ENCODE assay signal across 10 cellular contexts in the genomic region with DNA sequence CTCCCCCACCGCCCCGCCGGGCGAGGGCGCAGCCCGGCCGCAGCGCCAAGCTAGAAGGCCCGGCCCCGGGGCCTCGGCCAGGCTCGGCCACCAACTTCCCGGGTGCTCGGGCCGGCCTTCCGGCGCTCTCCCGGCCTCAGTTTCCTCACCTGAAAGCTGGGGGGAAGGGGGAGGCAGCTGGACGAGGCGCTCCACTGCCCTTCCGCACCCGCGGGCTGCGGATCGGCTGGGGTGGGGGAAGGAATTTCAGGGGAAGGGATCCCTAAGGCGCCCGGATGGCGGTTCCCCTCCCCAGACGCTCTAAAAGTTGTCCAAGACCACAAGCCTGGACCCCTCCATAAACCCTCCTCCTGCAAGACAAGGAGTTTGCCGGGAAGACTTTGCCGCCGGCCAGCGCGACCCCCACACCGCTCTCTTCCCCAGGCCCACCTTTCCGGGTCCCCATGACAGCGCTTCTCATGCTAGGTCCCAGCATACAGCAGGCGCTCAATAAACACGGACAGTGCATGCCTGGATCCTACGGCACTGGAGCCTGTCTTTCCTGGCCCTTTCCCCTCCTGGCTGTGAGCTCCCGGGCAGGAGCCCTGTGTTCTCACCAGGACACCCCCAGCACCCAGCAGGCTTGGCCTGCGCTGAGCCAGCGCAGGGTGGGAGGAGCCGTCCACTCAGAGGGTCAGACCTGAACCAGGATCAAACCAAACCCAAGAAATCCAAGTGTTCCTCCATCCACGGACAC. TPM values are rescaled to one million over a fixed set of nuclear protein-coding genes. Genes with fewer than 3 reads are reported as not detected.
DNase-seq lines count a peak whose midpoint lies in the region; ATAC-seq and TF ChIP-seq lines count a peak whose summit lies in the region.
"Had no signal": no experiment of that assay in that cellular context is flagged by ENCODE, and none has a peak within 500 bp of the region (broad histone marks: within the 10 kb centered on the region; RNA-seq: fewer than 3 reads in every experiment).

No MANE protein-coding gene starts in this region.

- H3K4me3 ChIP-seq in GM23248, result peak overlapping the region; percentile 56; the same call in 1 of the 2 replicates
- H3K4me3 ChIP-seq in hepatocyte, result no peak overlapping the region
- H3K4me3 ChIP-seq in sigmoid colon, result peak overlapping the region in 3 of 4 donors; percentile 35 to 52 (median 47)
- H3K4me3 ChIP-seq in Caco-2 (ENCODE audit: low read depth, low read length), result no peak overlapping the region
- no peak overlapping the region for H3K4me3 ChIP-seq in PC-3 (ENCODE audit: low read length)

- H3K9me3 Mint-ChIP-seq in activated naive CD8-positive, alpha-beta T cell (ENCODE audit: low read depth), result no peaks in the 10 kb centered on the region
- no peaks in the 10 kb centered on the region for H3K9me3 Mint-ChIP-seq in Caco-2 (ENCODE audit: unreplicated experiment)

- intact Hi-C loops in sigmoid colon (cut with DNase I), result no loop called here
- intact Hi-C loops in head of caudate nucleus (cut with DNase I), result no loop called here
- intact Hi-C loops in Caco-2 (cut with micrococcal nuclease; ENCODE audit: unreplicated experiment), result no loop called here
- intact Hi-C loops in PC-3 (cut with micrococcal nuclease), result no loop called here

- WGBS in GM23248 (ENCODE audit: low coverage in 1 of 2, low lambda C conversion rate in 2 of 2, missing lambda C conversion rate in 2 of 2), 2 experiments, result 5 to 7% methylated on average over 34 to 44 of the region's 45 CpGs
- WGBS in hepatocyte (ENCODE audit: low lambda C conversion rate, missing lambda C conversion rate), result 8% methylated on average over 32 of the region's 45 CpGs
- 9 to 10% methylated on average over 45 of the region's 45 CpGs for WGBS in sigmoid colon, 2 donors

- H3K4me1 ChIP-seq in GM23248 (ENCODE audit: insufficient read depth) (no peaks in the 10 kb centered on the region), hepatocyte (ENCODE audit: insufficient read depth) (peaks cover 11% of the 10 kb centered on the region), sigmoid colon (peaks cover 0 to 28% (median 23%) of the 10 kb centered on the region in 4 donors), Caco-2 (no peaks in the 10 kb centered on the region), PC-3 (ENCODE audit: insufficient read depth, low read length) (no peaks in the 10 kb centered on the region)

- H3K27ac ChIP-seq in GM23248 (no peak overlapping the region), hepatocyte (no peak overlapping the region), sigmoid colon (no peak overlapping the region), PC-3 (ENCODE audit: low read length) (no peak overlapping the region)

- TF ChIP-seq CTCF in hepatocyte (IDR thresholded peaks at IDR 0.05; ENCODE audit: poor library complexity), result no peak
- no peak for TF ChIP-seq CTCF in sigmoid colon (IDR thresholded peaks at IDR 0.05)
- no peak for TF ChIP-seq CTCF in Caco-2 (IDR thresholded peaks at IDR 0.05; ENCODE audit: insufficient read depth in 1 of 2, low read depth in 1 of 2, low read length in 1 of 2, severe bottlenecking in 1 of 2, unreplicated experiment in 1 of 2)
- no peak for TF ChIP-seq CTCF in PC-3 (conservative IDR thresholded peaks at IDR 0.05; ENCODE audit: low read depth, low read length)

- TF ChIP-seq POLR2A in sigmoid colon (IDR thresholded peaks at IDR 0.05), result no peak

- no peak for TF ChIP-seq EP300 in sigmoid colon (IDR thresholded peaks at IDR 0.05)

- CTCF ChIA-PET in Caco-2 (lab: Charles Lee), result interaction anchor here (1.9 kb wide), 1 partner anchor 77 kb away, joined by 4 read pairs; no protein-coding TSS in a partner anchor
- CTCF ChIA-PET in PC-3 (lab: Charles Lee), result no interaction called here

- H2AFZ ChIP-seq in GM23248 (no peak overlapping the region), hepatocyte (no peak overlapping the region), PC-3 (ENCODE audit: low read length) (no peak overlapping the region)

- no peaks in the 10 kb centered on the region for H3K36me3 Mint-ChIP-seq in activated naive CD8-positive, alpha-beta T cell
- H3K36me3 Mint-ChIP-seq in Caco-2 (ENCODE audit: insufficient read depth, unreplicated experiment), result no peaks in the 10 kb centered on the region

- peaks cover 7% of the 10 kb centered on the region for H3K4me1 Mint-ChIP-seq in activated naive CD8-positive, alpha-beta T cell (ENCODE audit: low read depth)
- no peaks in the 10 kb centered on the region for H3K4me1 Mint-ChIP-seq in Caco-2 (ENCODE audit: low read depth, unreplicated experiment)

- in situ Hi-C loops in GM23248 (cut with MboI), result no loop called here

- H3K9me3 ChIP-seq in GM23248 (ENCODE audit: low read depth) (no peaks in the 10 kb centered on the region), hepatocyte (ENCODE audit: low read depth) (no peaks in the 10 kb centered on the region), sigmoid colon (no peaks in the 10 kb centered on the region), Caco-2 (no peaks in the 10 kb centered on the region), PC-3 (ENCODE audit: low read length) (no peaks in the 10 kb centered on the region)

- peak overlapping the region; percentile 73 for H3K4me3 Mint-ChIP-seq in activated naive CD8-positive, alpha-beta T cell
- H3K4me3 Mint-ChIP-seq in Caco-2 (ENCODE audit: unreplicated experiment), result no peak overlapping the region

- H4K20me1 ChIP-seq in GM23248 (ENCODE audit: insufficient read depth) (no peaks in the 10 kb centered on the region), hepatocyte (ENCODE audit: insufficient read depth, poor library complexity, severe bottlenecking) (no peaks in the 10 kb centered on the region), PC-3 (ENCODE audit: low read length) (no peaks in the 10 kb centered on the region)

- peaks cover 2% of the 10 kb centered on the region for H3K27me3 Mint-ChIP-seq in activated naive CD8-positive, alpha-beta T cell
- peaks cover 17% of the 10 kb centered on the region for H3K27me3 Mint-ChIP-seq in Caco-2 (ENCODE audit: insufficient read depth, unreplicated experiment)

- ATAC-seq in PC-3, result no peak

- no peaks in the 10 kb centered on the region for H3K79me2 ChIP-seq in GM23248 (ENCODE audit: insufficient read depth)
- no peaks in the 10 kb centered on the region for H3K79me2 ChIP-seq in hepatocyte
- H3K79me2 ChIP-seq in PC-3 (ENCODE audit: low read length), result no peaks in the 10 kb centered on the region

- H3K4me2 ChIP-seq in GM23248 (ENCODE audit: unreplicated experiment) (peak overlapping the region; percentile 75), hepatocyte (peak overlapping the region; percentile 98), PC-3 (ENCODE audit: low read length) (no peak overlapping the region)

- H3K27me3 ChIP-seq in GM23248 (replicated peaks; ENCODE audit: insufficient read depth), result peaks cover 35% of the 10 kb centered on the region
- H3K27me3 ChIP-seq in hepatocyte, result peaks cover 59% of the 10 kb centered on the region
- peaks cover 28 to 97% (median 62%) of the 10 kb centered on the region in 3 donors for H3K27me3 ChIP-seq in sigmoid colon
- no peaks in the 10 kb centered on the region; the same call in 1 of the 2 replicates for H3K27me3 ChIP-seq in Caco-2 (replicated peaks; ENCODE audit: control insufficient read depth, insufficient read depth, low read length)
- peaks cover 25% of the 10 kb centered on the region for H3K27me3 ChIP-seq in PC-3 (ENCODE audit: low read length)

- H3K9me2 ChIP-seq in GM23248 (ENCODE audit: insufficient read depth) (no peaks in the 10 kb centered on the region), hepatocyte (replicated peaks; ENCODE audit: insufficient read depth) (no peaks in the 10 kb centered on the region), PC-3 (replicated peaks; ENCODE audit: low read length) (no peaks in the 10 kb centered on the region)

- H3F3A ChIP-seq in GM23248 (ENCODE audit: insufficient read depth) (no peaks in the 10 kb centered on the region), PC-3 (ENCODE audit: low read length, unreplicated experiment) (no peaks in the 10 kb centered on the region)

- BruUV-seq in Caco-2 (replicated peaks; lab: Mats Ljungman, UMichigan) (no TSS peak), PC-3 (replicated peaks; lab: Mats Ljungman, UMichigan) (no TSS peak)

- H3K9ac ChIP-seq in GM23248 (no peak overlapping the region), PC-3 (ENCODE audit: low read length) (no peak overlapping the region)

- no peaks in the 10 kb centered on the region for H3K36me3 ChIP-seq in GM23248 (ENCODE audit: low read depth)
- no peaks in the 10 kb centered on the region for H3K36me3 ChIP-seq in hepatocyte (replicated peaks; ENCODE audit: insufficient read depth, low read depth)
- H3K36me3 ChIP-seq in sigmoid colon, result no peaks in the 10 kb centered on the region
- no peaks in the 10 kb centered on the region for H3K36me3 ChIP-seq in Caco-2 (ENCODE audit: control insufficient read depth, insufficient read depth, low read length)
- H3K36me3 ChIP-seq in PC-3 (ENCODE audit: low read depth, low read length), result no peaks in the 10 kb centered on the region

- POLR2A ChIA-PET in Caco-2 (lab: Charles Lee), result no interaction called here
- POLR2A ChIA-PET in PC-3 (lab: Charles Lee; ENCODE audit: unreplicated experiment), result no interaction called here

- H3K27ac Mint-ChIP-seq in activated naive CD8-positive, alpha-beta T cell, result no peak overlapping the region
- H3K27ac Mint-ChIP-seq in Caco-2 (ENCODE audit: unreplicated experiment), result no peak overlapping the region

- DNase-seq in GM23248, result peak; percentile 19
- no peak for DNase-seq in hepatocyte (ENCODE audit: low spot score)
- DNase-seq in sigmoid colon, result no peak
- no peak for DNase-seq in head of caudate nucleus
- DNase-seq in Caco-2, result no peak
- no peak for DNase-seq in NOMO-1 treated with dmso at 0.1 percent for 144 hours (lab: John Stamatoyannopoulos, UW; ENCODE audit: unreplicated experiment)
- no peak for DNase-seq in PC-3
- DNase-seq: DND-41, NCI-H774 had no signal

RNA-seq across cellular contexts. Expression of gene BEGAIN, which starts 18.1 kb away (rescaled TPM):
- 0.11 and 1.4 TPM in 2 replicates for total RNA-seq in GM23248 (2014; rRNA removed; shearing (Covaris generic))
- 0.60 and 0.65 TPM in 2 replicates for polyA plus RNA-seq in GM23248 (2016; fragmentation: Nextera tagmentation; extraction: Ambion mirVana)
- 0.56 and 1.4 TPM in 2 replicates for total RNA-seq in hepatocyte
- 1.8 and 2.5 TPM in 2 replicates for polyA plus RNA-seq in hepatocyte
- 1 to 10 TPM in 1 of 4 donors, under 1 TPM in 3; 0.36 to 1.4 (median 0.59) TPM for total RNA-seq in sigmoid colon
- under 1 TPM; 0.46 to 0.90 (median 0.60) TPM for polyA plus RNA-seq in sigmoid colon
- 0.54 TPM in 1 of 2 replicates, not detected in the other for total RNA-seq in Caco-2 (2022)
- total RNA-seq in PC-3 (2014; rRNA removed), result 3.5 and 3.8 TPM in 2 replicates

Comparison
In these comparisons a context has a peak if more than half of its experiments do, and no peak if none do; other contexts are left out.
1. H3K4me3 ChIP-seq: peak in GM23248 (single experiment) and sigmoid colon (3 of 4); none in hepatocyte (single experiment), Caco-2 (single experiment) and PC-3 (single experiment).